6 cellular contexts compared by ENCODE assay signal in genomic region chr19:48713041-48713863, GRCh38. TPM values are rescaled to one million over a fixed set of nuclear protein-coding genes. Genes with fewer than 3 reads are reported as not detected.
DNase-seq lines count a peak whose midpoint lies in the region; ATAC-seq and TF ChIP-seq lines count a peak whose summit lies in the region.

No MANE protein-coding gene starts in this region.

- H3K4me3 ChIP-seq in GM12865 (ENCODE audit: low read depth, low read length): peak overlapping the region; percentile 97
- peak overlapping the region; percentile 95 for H3K4me3 ChIP-seq in iPS-18c (ENCODE audit: insufficient read depth, low read depth, low read length)

- H3K9me3 ChIP-seq in iPS-18c (ENCODE audit: control insufficient read depth, insufficient read depth, low read length): no peaks in the 10 kb centered on the region

- no peak for TF ChIP-seq CTCF in GM12865 (IDR thresholded peaks at IDR 0.05; ENCODE audit: insufficient read depth, low read depth, low read length, missing control alignments)

- no peak for ATAC-seq in HG03354 (IDR thresholded peaks at IDR 0.05; ENCODE audit: poor library complexity, severe bottlenecking, unreplicated experiment)
- no peak for ATAC-seq in HG03196 (IDR thresholded peaks at IDR 0.05; ENCODE audit: unreplicated experiment)
- no peak for ATAC-seq in HG03469 (IDR thresholded peaks at IDR 0.05; ENCODE audit: unreplicated experiment)

- peak; percentile 30 for DNase-seq in GM12865 (ENCODE audit: low read depth)
- peak; percentile 40 for DNase-seq in SK-N-DZ (ENCODE audit: low spot score)

RNA-seq across cellular contexts. Expression of gene MAMSTR, which starts 6.3 kb away (rescaled TPM):
- 0.36 and 0.48 TPM in 2 replicates for polyA plus RNA-seq in SK-N-DZ (2014; cell fraction: cytosol; rRNA removed)
- 0.65 and 1.7 TPM in 2 replicates for polyA plus RNA-seq in SK-N-DZ (2014; cell fraction: nucleus; rRNA removed)

RNA-seq across cellular contexts. Expression of gene FUT2, which starts 17.5 kb away (rescaled TPM):
- polyA plus RNA-seq in SK-N-DZ (2014; cell fraction: cytosol; rRNA removed): not detected in 2 replicates
- not detected in 2 replicates for polyA plus RNA-seq in SK-N-DZ (2014; cell fraction: nucleus; rRNA removed)

RNA-seq across cellular contexts. Expression of gene RASIP1, which starts 27.2 kb away (rescaled TPM):
- 0.32 and 0.56 TPM in 2 replicates for polyA plus RNA-seq in SK-N-DZ (2014; cell fraction: cytosol; rRNA removed)
- 0.50 and 0.53 TPM in 2 replicates for polyA plus RNA-seq in SK-N-DZ (2014; cell fraction: nucleus; rRNA removed)

RNA-seq across cellular contexts. Expression of gene IZUMO1, which starts 33.5 kb away (rescaled TPM):
- polyA plus RNA-seq in SK-N-DZ (2014; cell fraction: cytosol; rRNA removed): not detected in 2 replicates
- polyA plus RNA-seq in SK-N-DZ (2014; cell fraction: nucleus; rRNA removed): 0.15 TPM in 1 of 2 replicates, not detected in the other

RNA-seq across cellular contexts. Expression of gene FUT1, which starts 39.2 kb away (rescaled TPM):
- 0.15 and 0.38 TPM in 2 replicates for polyA plus RNA-seq in SK-N-DZ (2014; cell fraction: cytosol; rRNA removed)
- polyA plus RNA-seq in SK-N-DZ (2014; cell fraction: nucleus; rRNA removed): 0.07 TPM in 1 of 2 replicates, not detected in the other
